In the genomic region with DNA sequence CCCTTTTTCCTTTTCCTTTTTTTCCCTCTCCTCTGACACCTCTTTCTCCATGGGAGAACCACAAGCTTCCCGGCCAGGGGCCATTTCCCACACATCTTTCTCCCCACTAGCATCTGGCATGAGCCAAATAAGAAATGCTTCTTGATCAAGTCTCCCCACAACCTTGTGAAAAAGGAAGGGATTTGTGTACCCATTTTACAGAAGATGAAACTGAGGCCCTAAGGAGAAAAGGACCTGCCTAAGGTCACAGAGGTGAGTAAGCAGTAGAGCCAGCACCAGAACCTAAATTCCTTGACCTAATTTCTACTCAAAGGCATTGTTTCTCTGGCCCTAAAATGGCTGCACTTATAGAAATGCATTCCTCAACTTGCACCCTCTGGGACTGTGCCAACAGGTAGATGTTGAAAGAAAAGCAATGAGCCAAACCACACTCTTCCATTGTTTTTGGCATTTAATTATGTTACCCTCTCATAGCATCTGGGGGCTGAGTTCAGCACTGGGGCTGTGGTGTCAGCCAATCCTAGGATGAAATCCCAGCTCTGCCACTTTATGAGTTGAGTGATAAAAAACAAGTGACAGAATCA, we compare ENCODE assay signal across 23 cellular contexts.
DNase-seq lines count a peak whose midpoint lies in the region; ATAC-seq, FAIRE-seq and TF ChIP-seq lines count a peak whose summit lies in the region.
"Had no signal": no experiment of that assay in that cellular context is flagged by ENCODE, and none has a peak within 500 bp of the region (broad histone marks: within the 10 kb centered on the region; RNA-seq: fewer than 3 reads in every experiment).

No MANE protein-coding gene starts in this region.

- no peak for TF ChIP-seq EP300 in H1 (IDR thresholded peaks at IDR 0.05; ENCODE audit: borderline replicate concordance in 1 of 2, low read depth in 2 of 2, low read length in 2 of 2)

- no peak overlapping the region for H4K8ac ChIP-seq in H1 (ENCODE audit: extremely low read depth, insufficient read depth, low read length)

- DNase-seq in MCF 10A (ENCODE audit: unreplicated experiment) (peak; percentile 50), breast epithelium (ENCODE audit: low spot score in 2 of 2) (no peak), H1 (ENCODE audit: low read depth in 1 of 2, low spot score in 2 of 2) (no peak), posterior vena cava (ENCODE audit: low spot score) (peak; percentile 34), PC-9 (no peak), NCI-H69 (lab: John Stamatoyannopoulos, UW) (no peak)
- DNase-seq: Caco-2; CD4-positive, CD25-positive, alpha-beta regulatory T cell; CD8-positive, alpha-beta T cell; DMS153; DND-41; GOT3; H7; HCEC 1CT had no signal

- H2AK5ac ChIP-seq in H1 (ENCODE audit: low read depth, low read length): no peak overlapping the region

- no peaks in the 10 kb centered on the region for H3F3A ChIP-seq in PC-9 (ENCODE audit: insufficient read depth, low read depth)

- no peak overlapping the region for H3K9ac ChIP-seq in H1 (replicated peaks in 1 of 4; ENCODE audit: extremely low read depth in 1 of 4, low read depth in 3 of 4, low read length in 3 of 4)
- H3K9ac ChIP-seq: BLaER1 had no signal

- H3K27me3 ChIP-seq in breast epithelium (no peaks in the 10 kb centered on the region), H1 (replicated peaks in 1 of 4; ENCODE audit: control insufficient read depth in 3 of 4, extremely low read depth in 1 of 4, insufficient read depth in 3 of 4, low read length in 3 of 4) (no peaks in the 10 kb centered on the region), PC-9 (ENCODE audit: insufficient read depth, low read depth) (no peaks in the 10 kb centered on the region)
- H3K27me3 ChIP-seq: BLaER1 had no signal

- no peak overlapping the region for H2BK120ac ChIP-seq in H1 (replicated peaks; ENCODE audit: low read depth, low read length)

- H3K23me2 ChIP-seq in H1 (ENCODE audit: low read depth, low read length): no peaks in the 10 kb centered on the region

- H4K20me1 ChIP-seq in H1 (replicated peaks in 1 of 2; ENCODE audit: control insufficient read depth in 1 of 2, insufficient read depth in 2 of 2, low read length in 2 of 2): no peaks in the 10 kb centered on the region
- H4K20me1 ChIP-seq in PC-9 (ENCODE audit: insufficient read depth): no peaks in the 10 kb centered on the region
- H4K20me1 ChIP-seq: BLaER1 had no signal

- H3K4me1 Mint-ChIP-seq in MCF 10A (ENCODE audit: insufficient read depth, unreplicated experiment): peaks cover 14% of the 10 kb centered on the region
- H3K4me1 Mint-ChIP-seq: B cell had no signal

- H3K79me1 ChIP-seq in H1 (ENCODE audit: low read depth, low read length): no peaks in the 10 kb centered on the region

- no peak overlapping the region for H4K5ac ChIP-seq in H1 (ENCODE audit: insufficient read length, low read depth, low read length)

- H2BK20ac ChIP-seq in H1 (ENCODE audit: low read length): no peak overlapping the region

- H3K4me2 ChIP-seq in H1 (ENCODE audit: insufficient read depth in 1 of 2, low read depth in 2 of 2, low read length in 2 of 2) (no peak overlapping the region), PC-9 (no peak overlapping the region)
- H3K4me2 ChIP-seq: BLaER1 had no signal

- no peaks in the 10 kb centered on the region for H3K36me3 ChIP-seq in breast epithelium
- H3K36me3 ChIP-seq in HEK293 (ENCODE audit: control insufficient read depth in 2 of 2, insufficient read depth in 1 of 2, low read length in 2 of 2): no peaks in the 10 kb centered on the region
- H3K36me3 ChIP-seq in H1 (ENCODE audit: control insufficient read depth in 2 of 4, insufficient read depth in 4 of 4, low read length in 3 of 4): no peaks in the 10 kb centered on the region
- no peaks in the 10 kb centered on the region for H3K36me3 ChIP-seq in PC-9 (ENCODE audit: low read depth)
- H3K36me3 ChIP-seq: BLaER1 had no signal

- H3K9me3 Mint-ChIP-seq in MCF 10A (ENCODE audit: unreplicated experiment): no peaks in the 10 kb centered on the region
- H3K9me3 Mint-ChIP-seq: CD4-positive, CD25-positive, alpha-beta regulatory T cell; CD8-positive, alpha-beta T cell had no signal

- H3K4ac ChIP-seq in H1 (replicated peaks; ENCODE audit: insufficient read length, low read depth, low read length): no peak overlapping the region

- no peak for TF ChIP-seq POLR2A in breast epithelium (IDR thresholded peaks at IDR 0.05)
- TF ChIP-seq POLR2A in H1 (IDR thresholded peaks at IDR 0.05; ENCODE audit: control extremely low read depth in 1 of 2, low read depth in 2 of 2, low read length in 2 of 2): no peak

- H3K79me2 ChIP-seq in H1 (ENCODE audit: control insufficient read depth in 1 of 2, insufficient read depth in 2 of 2, low read length in 2 of 2) (no peaks in the 10 kb centered on the region), PC-9 (ENCODE audit: low read depth) (no peaks in the 10 kb centered on the region)

- TF ChIP-seq CTCF in MCF 10A (IDR thresholded peaks at IDR 0.05; ENCODE audit: unreplicated experiment) (no peak), breast epithelium (IDR thresholded peaks at IDR 0.05) (no peak), HEK293 (tag by site-specific recombination; IDR thresholded peaks at IDR 0.05) (no peak), H1 (IDR thresholded peaks at IDR 0.05; ENCODE audit: control extremely low read depth in 1 of 3, insufficient read depth in 1 of 3, low read depth in 1 of 3, low read length in 3 of 3) (no peak), PC-9 (conservative IDR thresholded peaks at IDR 0.05) (no peak)

- no peaks in the 10 kb centered on the region for H3K4me1 ChIP-seq in breast epithelium
- H3K4me1 ChIP-seq in HEK293 (ENCODE audit: control insufficient read depth, insufficient read depth, low read length): peaks cover 5% of the 10 kb centered on the region
- H3K4me1 ChIP-seq in H1 (replicated peaks in 1 of 4; ENCODE audit: control insufficient read depth in 3 of 4, insufficient read depth in 4 of 4, low read length in 3 of 4): peaks cover 0 to 4% (median 2%) of the 10 kb centered on the region in 4 experiments; a peak in 3 of 7 replicates
- no peaks in the 10 kb centered on the region for H3K4me1 ChIP-seq in PC-9 (replicated peaks; ENCODE audit: insufficient read depth)

- no peak overlapping the region for H3K14ac ChIP-seq in H1 (ENCODE audit: insufficient read length)

- no peak overlapping the region for H2BK15ac ChIP-seq in H1 (ENCODE audit: low read length)

- H2BK5ac ChIP-seq in H1 (ENCODE audit: low read depth, low read length): no peak overlapping the region

- H3K23ac ChIP-seq in H1 (ENCODE audit: insufficient read length): no peak overlapping the region

- H3K4me3 ChIP-seq in breast epithelium (no peak overlapping the region), HEK293 (ENCODE audit: low read depth, low read length) (no peak overlapping the region), H1 (ENCODE audit: extremely low read depth in 1 of 4, insufficient read depth in 2 of 4, low read depth in 3 of 4, low read length in 4 of 4) (no peak overlapping the region), PC-9 (no peak overlapping the region)
- H3K4me3 ChIP-seq: BLaER1 had no signal

- H2AFZ ChIP-seq in H1 (ENCODE audit: low read length) (no peak overlapping the region), PC-9 (no peak overlapping the region)

- TF ChIP-seq RAD21 in H1 (IDR thresholded peaks at IDR 0.05 in 1 of 2, conservative IDR thresholded peaks at IDR 0.05 in 1 of 2; ENCODE audit: low read depth in 2 of 2, low read length in 2 of 2): no peak

- POLR2A ChIA-PET in MCF 10A (lab: Yijun Ruan, JAX) (no interaction called here), HEK293 (lab: Yijun Ruan, JAX) (no interaction called here), H1 (lab: Charles Lee; ENCODE audit: partially characterized antibody) (no interaction called here), PC-9 (lab: Charles Lee; ENCODE audit: unreplicated experiment) (no interaction called here)

- H3K36me3 Mint-ChIP-seq in MCF 10A (ENCODE audit: insufficient read depth, unreplicated experiment): no peaks in the 10 kb centered on the region
- H3K36me3 Mint-ChIP-seq: CD4-positive, CD25-positive, alpha-beta regulatory T cell; CD8-positive, alpha-beta T cell had no signal

- H4K91ac ChIP-seq in H1 (replicated peaks; ENCODE audit: insufficient read length, low read length): no peak overlapping the region

- no TSS peak for BruUV-seq in MCF 10A (replicated peaks; lab: Mats Ljungman, UMichigan)
- no TSS peak for BruUV-seq in PC-9 (replicated peaks; lab: Mats Ljungman, UMichigan)

- no peak overlapping the region for H3K56ac ChIP-seq in H1 (replicated peaks; ENCODE audit: insufficient read length, low read depth, low read length)

- H3K27ac ChIP-seq in breast epithelium (no peak overlapping the region), HEK293 (ENCODE audit: extremely low read depth, low read depth, low read length) (no peak overlapping the region), H1 (ENCODE audit: low read depth, low read length) (no peak overlapping the region), PC-9 (no peak overlapping the region)
- H3K27ac ChIP-seq: 22Rv1, BLaER1, C4-2B had no signal

- no peaks in the 10 kb centered on the region for H3K27me3 Mint-ChIP-seq in MCF 10A (ENCODE audit: insufficient read depth, unreplicated experiment)
- H3K27me3 Mint-ChIP-seq: CD4-positive, CD25-positive, alpha-beta regulatory T cell had no signal

- 100% methylated on average over 1 of the region's 1 CpG; no CpG with 5 or more reads in 1 of the 2 experiments for WGBS in H1 (ENCODE audit: extremely low coverage in 1 of 2, insufficient coverage in 1 of 2, insufficient read length in 1 of 2, insufficient replicate concordance in 2 of 2, low coverage in 1 of 2, low lambda C conversion rate in 2 of 2, missing lambda C conversion rate in 1 of 2), 2 experiments

- H2BK12ac ChIP-seq in H1 (ENCODE audit: low read depth, low read length): no peak overlapping the region

- no peak overlapping the region for H3K18ac ChIP-seq in H1 (ENCODE audit: extremely low read depth, low read length)

- intact Hi-C loops in MCF 10A (cut with micrococcal nuclease) (no loop called here), breast epithelium (cut with DNase I; ENCODE audit: low total_unique reads) (no loop called here), posterior vena cava (cut with DNase I) (no loop called here), PC-9 (cut with micrococcal nuclease; ENCODE audit: unreplicated experiment) (no loop called here)

- no peak for ATAC-seq in HG03280 (IDR thresholded peaks at IDR 0.05; ENCODE audit: unreplicated experiment)
- ATAC-seq: CD8-positive, alpha-beta T cell had no signal

- H3K9me2 ChIP-seq in PC-9 (ENCODE audit: insufficient read depth): no peaks in the 10 kb centered on the region

- CTCF ChIA-PET in MCF 10A (lab: Yijun Ruan, JAX): interaction anchor here (0.6 kb wide), 1 partner anchor 332 kb away, joined by 3 read pairs; no protein-coding TSS in a partner anchor
- CTCF ChIA-PET in HEK293 (lab: Yijun Ruan, JAX): interaction anchor here (0.6 to 1.8 kb wide), 6 partner anchors 23 to 84 kb away, joined by 3 to 5 read pairs (median 3); no protein-coding TSS in a partner anchor
- CTCF ChIA-PET in H1 (lab: Charles Lee; ENCODE audit: partially characterized antibody): interaction anchor here (0.6 to 3.2 kb wide), 4 partner anchors 8 to 25 kb away, joined by 3 to 15 read pairs (median 4); no protein-coding TSS in a partner anchor
- CTCF ChIA-PET in PC-9 (lab: Charles Lee): no interaction called here

- FAIRE-seq in H1 (lab: Jason Lieb, UNC): no peak
- FAIRE-seq: A204.1, G401.6, GM12892 had no signal

- no peak overlapping the region for H3K27ac Mint-ChIP-seq in MCF 10A (ENCODE audit: low read depth, unreplicated experiment)
- H3K27ac Mint-ChIP-seq: B cell; CD4-positive, CD25-positive, alpha-beta regulatory T cell; CD8-positive, alpha-beta T cell had no signal

- H3K4me3 Mint-ChIP-seq in MCF 10A (ENCODE audit: unreplicated experiment): no peak overlapping the region
- H3K4me3 Mint-ChIP-seq: B cell; CD4-positive, CD25-positive, alpha-beta regulatory T cell; CD8-positive, alpha-beta T cell had no signal

- H3K9me3 ChIP-seq in breast epithelium (no peaks in the 10 kb centered on the region), HEK293 (ENCODE audit: control insufficient read depth, insufficient read depth, low read depth, low read length) (no peaks in the 10 kb centered on the region), H1 (ENCODE audit: insufficient read depth in 2 of 2, low read depth in 1 of 2, low read length in 1 of 2) (no peaks in the 10 kb centered on the region), PC-9 (ENCODE audit: insufficient read depth, low read depth) (no peaks in the 10 kb centered on the region)
- H3K9me3 ChIP-seq: BLaER1, Caco-2 had no signal

Comparison
In these comparisons a context has a peak if more than half of its experiments do, and no peak if none do; other contexts are left out.
1. DNase-seq: peak in MCF 10A (single experiment) and posterior vena cava (single experiment); none in breast epithelium (0 of 2), H1 (0 of 2), PC-9 (0 of 2) and NCI-H69 (single experiment).